In genomic region chr4:108224628-108225053, GRCh38 we compare ENCODE assay signal across 16 cellular contexts. TPM values are rescaled to one million over a fixed set of nuclear protein-coding genes. Genes with fewer than 3 reads are reported as not detected.
A peak's percentile ranks its signal among the peaks of the same experiment; 100 is the strongest.
DNase-seq lines count a peak whose midpoint lies in the region; ATAC-seq and TF ChIP-seq lines count a peak whose summit lies in the region.
"Had no signal": no experiment of that assay in that cellular context is flagged by ENCODE, and none has a peak within 500 bp of the region (broad histone marks: within the 10 kb centered on the region; RNA-seq: fewer than 3 reads in every experiment).

No MANE protein-coding gene starts in this region.

- DNase-seq in MCF 10A (ENCODE audit: unreplicated experiment) (peak; percentile 5), mammary epithelial cell (no peak), SK-N-DZ (ENCODE audit: low spot score) (peak; percentile 92), fibroblast of the aortic adventitia (ENCODE audit: low read depth) (peak; percentile 22), testis (peak; percentile 65), sciatic nerve (ENCODE audit: low spot score) (no peak), NCI-H1092 (lab: John Stamatoyannopoulos, UW) (no peak), GM19240 (ENCODE audit: insufficient read length, low spot score) (no peak)
- DNase-seq: ACHN; activated CD8-positive, alpha-beta memory T cell treated with anti-CD3 and anti-CD28 coated beads, Interleukin-2, amount 50 U/mL, for 48 hours; DMS79 treated with DMSO at 0.1 percent for 48 hours; effector CD8-positive, alpha-beta T cell; Kasumi-1 had no signal

- no peak overlapping the region for H3K4me2 ChIP-seq in mammary epithelial cell (ENCODE audit: insufficient read depth, low read depth, low read length)

- in situ Hi-C loops in mammary epithelial cell (cut with MboI; ENCODE audit: low sequenced_read_pairs in 2 of 2): no loop called here

- H3K79me2 ChIP-seq in mammary epithelial cell (ENCODE audit: insufficient read depth, low read length): no peaks in the 10 kb centered on the region

- H3K27ac ChIP-seq in mammary epithelial cell (ENCODE audit: insufficient read depth, low read depth, low read length): no peak overlapping the region
- H3K27ac ChIP-seq in testis: no peak overlapping the region
- H3K27ac ChIP-seq: heart left ventricle had no signal

- no TSS peak for BruUV-seq in MCF 10A (replicated peaks; lab: Mats Ljungman, UMichigan)
- no TSS peak for BruUV-seq in mammary epithelial cell (replicated peaks; lab: Mats Ljungman, UMichigan)

- WGBS in mammary epithelial cell (ENCODE audit: low coverage, missing lambda C conversion rate): 63% methylated on average over 6 of the region's 6 CpGs
- WGBS in testis, 2 donors: 25 to 39% methylated on average over 6 of the region's 6 CpGs

- H3K27me3 ChIP-seq in mammary epithelial cell (ENCODE audit: insufficient read depth, low read length): peaks cover 5% of the 10 kb centered on the region
- H3K27me3 ChIP-seq in testis: no peaks in the 10 kb centered on the region
- H3K27me3 ChIP-seq: heart left ventricle had no signal

- H3K9me3 Mint-ChIP-seq in MCF 10A (ENCODE audit: unreplicated experiment): no peaks in the 10 kb centered on the region

- POLR2A ChIA-PET in MCF 10A (lab: Yijun Ruan, JAX): no interaction called here

- H4K20me1 ChIP-seq in mammary epithelial cell (ENCODE audit: insufficient read depth, low read length): no peaks in the 10 kb centered on the region

- H3K36me3 ChIP-seq in mammary epithelial cell (ENCODE audit: insufficient read depth, low read length): no peaks in the 10 kb centered on the region
- no peaks in the 10 kb centered on the region for H3K36me3 ChIP-seq in testis (ENCODE audit: low read depth, missing control alignments)
- H3K36me3 ChIP-seq: heart left ventricle had no signal

- CTCF ChIA-PET in MCF 10A (lab: Yijun Ruan, JAX) (no interaction called here), mammary epithelial cell (lab: Charles Lee; ENCODE audit: low non-redundant PET) (no interaction called here)

- no peaks in the 10 kb centered on the region for H3K36me3 Mint-ChIP-seq in MCF 10A (ENCODE audit: insufficient read depth, unreplicated experiment)
- H3K36me3 Mint-ChIP-seq: memory B cell had no signal

- H3K4me1 Mint-ChIP-seq in MCF 10A (ENCODE audit: insufficient read depth, unreplicated experiment): no peaks in the 10 kb centered on the region
- H3K4me1 Mint-ChIP-seq: memory B cell had no signal

- no peak overlapping the region for H3K4me3 Mint-ChIP-seq in MCF 10A (ENCODE audit: unreplicated experiment)
- H3K4me3 Mint-ChIP-seq: memory B cell had no signal

- H3K27ac Mint-ChIP-seq in MCF 10A (ENCODE audit: low read depth, unreplicated experiment): no peak overlapping the region
- H3K27ac Mint-ChIP-seq: memory B cell had no signal

- H3K9me3 ChIP-seq in mammary epithelial cell (replicated peaks; ENCODE audit: insufficient read depth, low read length) (no peaks in the 10 kb centered on the region), testis (no peaks in the 10 kb centered on the region)
- H3K9me3 ChIP-seq: heart left ventricle had no signal

- no peaks in the 10 kb centered on the region for H3K27me3 Mint-ChIP-seq in MCF 10A (ENCODE audit: insufficient read depth, unreplicated experiment)
- H3K27me3 Mint-ChIP-seq: memory B cell had no signal

- ATAC-seq in sciatic nerve: no peak
- ATAC-seq: heart left ventricle had no signal

- H3K4me1 ChIP-seq in mammary epithelial cell (ENCODE audit: insufficient read depth, low read length): no peaks in the 10 kb centered on the region
- no peaks in the 10 kb centered on the region for H3K4me1 ChIP-seq in testis
- H3K4me1 ChIP-seq: heart left ventricle had no signal

- TF ChIP-seq POLR2A in testis (IDR thresholded peaks at IDR 0.05): no peak

- H3K9ac ChIP-seq in mammary epithelial cell (ENCODE audit: insufficient read depth, low read length): no peak overlapping the region

- intact Hi-C loops in MCF 10A (cut with micrococcal nuclease): no loop called here
- intact Hi-C loops in mammary epithelial cell (cut with micrococcal nuclease): no loop called here
- intact Hi-C loops in testis (cut with DNase I; ENCODE audit: low total_unique reads): no loop called here
- intact Hi-C loops in sciatic nerve (cut with DNase I): loop anchor here (5.0 kb wide), 1 partner anchor 1278 kb away; no protein-coding TSS in a partner anchor

- H3K4me3 ChIP-seq in mammary epithelial cell (replicated peaks in 1 of 3; ENCODE audit: insufficient read depth in 1 of 3, low read depth in 2 of 3, low read length in 3 of 3) (no peak overlapping the region), fibroblast of the aortic adventitia (ENCODE audit: low read depth, low read length) (no peak overlapping the region), testis (no peak overlapping the region)
- H3K4me3 ChIP-seq: heart left ventricle had no signal

- TF ChIP-seq CTCF in MCF 10A (IDR thresholded peaks at IDR 0.05; ENCODE audit: unreplicated experiment): no peak
- TF ChIP-seq CTCF in mammary epithelial cell (conservative IDR thresholded peaks at IDR 0.05 in 1 of 2, IDR thresholded peaks at IDR 0.05 in 1 of 2; ENCODE audit: extremely low read depth in 1 of 2, insufficient read depth in 1 of 2, low read depth in 1 of 2, low read length in 2 of 2): no peak
- no peak for TF ChIP-seq CTCF in fibroblast of the aortic adventitia (IDR thresholded peaks at IDR 0.05; ENCODE audit: insufficient read depth, low read length)
- TF ChIP-seq CTCF in testis (IDR thresholded peaks at IDR 0.05): no peak

- dilution Hi-C loops in mammary epithelial cell (cut with HindIII; ENCODE audit: low sequenced_read_pairs): no loop called here

- H2AFZ ChIP-seq in mammary epithelial cell (ENCODE audit: low read depth, low read length): no peak overlapping the region

RNA-seq across cellular contexts. Expression of gene LEF1, which starts 55.9 kb away (rescaled TPM):
- total RNA-seq in MCF 10A (2022) (2.0 and 3.0 TPM in 2 replicates), mammary epithelial cell (1 to 10 TPM in 1 of 2 donors, under 1 TPM in 1; 0.67 to 4.0 TPM), fibroblast of the aortic adventitia (ENCODE audit: low replicate concordance) (0.63 TPM in 1 of 2 replicates, not detected in the other), testis (10 to 100 TPM; 35.0 to 37.1 TPM), sciatic nerve (10.7 TPM)
- polyA plus RNA-seq in mammary epithelial cell (0.53 TPM), testis (ENCODE audit: insufficient read depth, low read depth, low replicate concordance) (63.5 TPM)
- polyA minus RNA-seq in mammary epithelial cell: 11.4 TPM
- 18.9 and 25.0 TPM in 2 replicates for polyA plus RNA-seq in SK-N-DZ (2014; cell fraction: cytosol; rRNA removed)
- 15.0 and 20.2 TPM in 2 replicates for polyA plus RNA-seq in SK-N-DZ (2014; cell fraction: nucleus; rRNA removed)
- total RNA-seq: pulmonary artery endothelial cell had no signal

Comparison
In these comparisons a context has a peak if more than half of its experiments do, and no peak if none do; other contexts are left out.
1. DNase-seq: peak in MCF 10A (single experiment), SK-N-DZ (single experiment), fibroblast of the aortic adventitia (single experiment) and testis (single experiment); none in mammary epithelial cell (single experiment), sciatic nerve (single experiment), NCI-H1092 (single experiment) and GM19240 (single experiment).